ENCODE assay signal across 39 cellular contexts in the genomic region with DNA sequence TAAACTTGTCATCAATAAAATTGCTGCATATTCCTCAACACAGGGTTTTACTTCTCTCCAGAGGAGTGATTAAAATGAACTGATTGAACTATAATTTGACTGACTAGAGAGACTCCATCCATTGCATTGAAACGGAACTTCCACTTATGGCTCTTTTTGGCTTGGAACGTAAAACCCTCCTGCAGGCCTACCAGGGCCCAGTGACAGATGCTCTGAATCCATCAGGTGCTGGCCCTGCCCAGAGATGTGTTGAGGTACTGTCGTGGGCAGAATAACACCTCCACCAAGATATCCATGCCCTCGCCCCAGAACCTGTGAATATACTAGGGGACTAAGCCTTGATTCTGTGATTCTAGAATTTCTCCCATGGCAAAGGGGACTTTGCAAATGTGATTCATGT. TPM values are rescaled to one million over a fixed set of nuclear protein-coding genes. Genes with fewer than 3 reads are reported as not detected.
"Had no signal": no experiment of that assay in that cellular context is flagged by ENCODE, and none has a peak within 500 bp of the region (broad histone marks: within the 10 kb centered on the region; RNA-seq: fewer than 3 reads in every experiment).

No MANE protein-coding gene starts in this region.

- H3K4me1 ChIP-seq: adrenal gland, ascending aorta, body of pancreas, breast epithelium had no signal

- H3K9me3 Mint-ChIP-seq: activated naive CD4-positive, alpha-beta T cell treated with anti-CD3 and anti-CD28 coated beads for 36 hours; activated naive CD8-positive, alpha-beta T cell treated with anti-CD3 and anti-CD28 coated beads, Interleukin-2, amount 10 ng/mL, durations not matched to agents 7 days and 5 days; activated naive CD8-positive, alpha-beta T cell treated with anti-CD3 and anti-CD28 coated beads, Interleukin-2, amount 50 U/mL, for 24 hours; activated T-cell treated with anti-CD3 and anti-CD28 coated beads, Interleukin-2, amount 50 U/mL, for 24 hours; activated T-cell treated with anti-CD3 and anti-CD28 coated beads, Interleukin-2, amount 50 U/mL, for 4 hours; activated T-helper 1 cell treated with anti-CD3 and anti-CD28 coated beads, Interleukin-12 subunit alpha, Interleukin-12 subunit beta, Interleukin-2, Interleukin-4 antibody, amounts not matched to agents 30 ng/mL and 10 ng/mL and 1 ng/mL, durations not matched to agents 14 hours and 24 hours and 36 hours; activated T-helper 2 cell treated with anti-CD3 and anti-CD28 coated beads, Interferon-gamma antibody, Interleukin-2, Interleukin-4, amounts not matched to agents 10 μg/mL and 5 μg/mL and 100 μg/mL, durations not matched to agents 14 hours and 24 hours and 36 hours; brain had no signal

- H3K4me3 Mint-ChIP-seq: activated naive CD4-positive, alpha-beta T cell treated with anti-CD3 and anti-CD28 coated beads for 36 hours; activated naive CD4-positive, alpha-beta T cell treated with anti-CD3 and anti-CD28 coated beads, Interleukin-2, amount 10 ng/mL, durations not matched to agents 7 days and 5 days; activated naive CD4-positive, alpha-beta T cell treated with anti-CD3 and anti-CD28 coated beads, Interleukin-2, amount 50 U/mL, for 24 hours; activated naive CD8-positive, alpha-beta T cell; activated naive CD8-positive, alpha-beta T cell treated with anti-CD3 and anti-CD28 coated beads for 36 hours; activated naive CD8-positive, alpha-beta T cell treated with anti-CD3 and anti-CD28 coated beads, Interleukin-2, amount 10 ng/mL, durations not matched to agents 7 days and 5 days; activated naive CD8-positive, alpha-beta T cell treated with anti-CD3 and anti-CD28 coated beads, Interleukin-2, amount 50 U/mL, for 24 hours; activated T-cell treated with anti-CD3 and anti-CD28 coated beads, Interleukin-2, amount 50 U/mL, for 24 hours; activated T-cell treated with anti-CD3 and anti-CD28 coated beads, Interleukin-2, amount 50 U/mL, for 4 hours; activated T-cell treated with anti-CD3 and anti-CD28 coated beads, Interleukin-2, amount 50 U/mL, for 72 hours; activated T-helper 1 cell treated with anti-CD3 and anti-CD28 coated beads, Interleukin-12 subunit alpha, Interleukin-12 subunit beta, Interleukin-2, Interleukin-4 antibody, amounts not matched to agents 30 ng/mL and 10 ng/mL and 1 ng/mL, durations not matched to agents 14 hours and 24 hours and 36 hours; activated T-helper 17 cell treated with anti-CD3 and anti-CD28 coated beads, Interleukin-2, amount 50 U/mL, for 72 hours; brain; central memory CD8-positive, alpha-beta T cell had no signal

- H3K9me3 ChIP-seq: adrenal gland, ascending aorta, breast epithelium had no signal

- H3K27ac ChIP-seq: adrenal gland, ascending aorta, body of pancreas, brain microvascular endothelial cell, breast epithelium, cardiac muscle cell had no signal

- ATAC-seq: activated naive CD4-positive, alpha-beta T cell treated with anti-CD3 and anti-CD28 coated beads, Interleukin-2, amount 50 U/mL, for 72 hours; activated naive CD8-positive, alpha-beta T cell treated with anti-CD3 and anti-CD28 coated beads, Interleukin-2, amount 50 U/mL, for 24 hours; activated T-cell treated with anti-CD3 and anti-CD28 coated beads, Interleukin-2, amount 50 U/mL, for 4 hours; activated T-cell treated with anti-CD3 and anti-CD28 coated beads, Interleukin-2, amount 50 U/mL, for 72 hours; activated T-helper 17 cell treated with anti-CD3 and anti-CD28 coated beads, Interleukin-2, amount 50 U/mL, for 72 hours; body of pancreas had no signal

- H3K36me3 Mint-ChIP-seq: activated naive CD4-positive, alpha-beta T cell treated with anti-CD3 and anti-CD28 coated beads, Interleukin-2, amount 10 ng/mL, durations not matched to agents 7 days and 5 days; activated naive CD4-positive, alpha-beta T cell treated with anti-CD3 and anti-CD28 coated beads, Interleukin-2, amount 50 U/mL, for 24 hours; activated naive CD4-positive, alpha-beta T cell treated with anti-CD3 and anti-CD28 coated beads, Interleukin-2, amount 50 U/mL, for 72 hours; activated naive CD8-positive, alpha-beta T cell; activated naive CD8-positive, alpha-beta T cell treated with anti-CD3 and anti-CD28 coated beads for 36 hours; activated naive CD8-positive, alpha-beta T cell treated with anti-CD3 and anti-CD28 coated beads, Interleukin-2, amount 10 ng/mL, durations not matched to agents 7 days and 5 days; brain had no signal

- DNase-seq: activated effector memory CD4-positive, alpha-beta T cell treated with anti-CD3 and anti-CD28 coated beads, Interleukin-2, amount 50 U/mL, for 16 hours; activated effector memory CD4-positive, alpha-beta T cell treated with Interleukin-2 at 50 U/mL for 16 hours; activated gamma-delta T cell; activated gamma-delta T cell treated with Interleukin-2 at 50 U/mL for 16 hours; activated naive CD4-positive, alpha-beta T cell; activated naive CD4-positive, alpha-beta T cell treated with anti-CD3 and anti-CD28 coated beads for 36 hours; activated naive CD4-positive, alpha-beta T cell treated with anti-CD3 and anti-CD28 coated beads, Interleukin-2, amount 10 ng/mL, durations not matched to agents 7 days and 5 days; activated naive CD4-positive, alpha-beta T cell treated with anti-CD3 and anti-CD28 coated beads, Interleukin-2, amount 50 U/mL, for 16 hours; activated naive CD4-positive, alpha-beta T cell treated with Interleukin-2 at 50 U/mL for 16 hours; activated naive CD8-positive, alpha-beta T cell treated with anti-CD3 and anti-CD28 coated beads for 36 hours; activated naive CD8-positive, alpha-beta T cell treated with anti-CD3 and anti-CD28 coated beads, Interleukin-2, amount 10 ng/mL, durations not matched to agents 7 days and 5 days; activated naive CD8-positive, alpha-beta T cell treated with anti-CD3 and anti-CD28 coated beads, Interleukin-2, amount 50 U/mL, for 24 hours; activated T-cell treated with anti-CD3 and anti-CD28 coated beads, Interleukin-2, amount 50 U/mL, for 1 hour; activated T-cell treated with anti-CD3 and anti-CD28 coated beads, Interleukin-2, amount 50 U/mL, for 24 hours; activated T-cell treated with anti-CD3 and anti-CD28 coated beads, Interleukin-2, amount 50 U/mL, for 4 hours; activated T-cell treated with anti-CD3 and anti-CD28 coated beads, Interleukin-2, amount 50 U/mL, for 48 hours; activated T-cell treated with anti-CD3 and anti-CD28 coated beads, Interleukin-2, amount 50 U/mL, for 72 hours; adrenal gland; amniotic stem cell; amygdala; anterior cingulate cortex; aorta; body of pancreas; brain microvascular endothelial cell; central memory CD4-positive, alpha-beta T cell; cerebellar nuclear complex had no signal

- H3K27me3 ChIP-seq: adrenal gland, ascending aorta, body of pancreas, brain microvascular endothelial cell, breast epithelium, cardiac muscle cell had no signal

- H3K27me3 Mint-ChIP-seq: activated naive CD4-positive, alpha-beta T cell treated with anti-CD3 and anti-CD28 coated beads, Interleukin-2, amount 10 ng/mL, durations not matched to agents 7 days and 5 days; activated naive CD4-positive, alpha-beta T cell treated with anti-CD3 and anti-CD28 coated beads, Interleukin-2, amount 50 U/mL, for 24 hours; activated naive CD8-positive, alpha-beta T cell; activated naive CD8-positive, alpha-beta T cell treated with anti-CD3 and anti-CD28 coated beads for 36 hours; activated naive CD8-positive, alpha-beta T cell treated with anti-CD3 and anti-CD28 coated beads, Interleukin-2, amount 10 ng/mL, durations not matched to agents 7 days and 5 days; activated naive CD8-positive, alpha-beta T cell treated with anti-CD3 and anti-CD28 coated beads, Interleukin-2, amount 50 U/mL, for 24 hours; activated T-cell treated with anti-CD3 and anti-CD28 coated beads, Interleukin-2, amount 50 U/mL, for 24 hours; activated T-helper 17 cell treated with anti-CD3 and anti-CD28 coated beads, Interleukin-2, amount 50 U/mL, for 72 hours; central memory CD8-positive, alpha-beta T cell had no signal

- H3K36me3 ChIP-seq: adrenal gland, ascending aorta, brain microvascular endothelial cell, breast epithelium, cardiac muscle cell had no signal

- H3K4me1 Mint-ChIP-seq: activated naive CD4-positive, alpha-beta T cell treated with anti-CD3 and anti-CD28 coated beads, Interleukin-2, amount 10 ng/mL, durations not matched to agents 7 days and 5 days; activated naive CD4-positive, alpha-beta T cell treated with anti-CD3 and anti-CD28 coated beads, Interleukin-2, amount 50 U/mL, for 24 hours; activated naive CD8-positive, alpha-beta T cell treated with anti-CD3 and anti-CD28 coated beads for 36 hours; activated naive CD8-positive, alpha-beta T cell treated with anti-CD3 and anti-CD28 coated beads, Interleukin-2, amount 10 ng/mL, durations not matched to agents 7 days and 5 days; activated naive CD8-positive, alpha-beta T cell treated with anti-CD3 and anti-CD28 coated beads, Interleukin-2, amount 50 U/mL, for 24 hours; activated T-helper 17 cell treated with anti-CD3 and anti-CD28 coated beads, Interleukin-2, amount 50 U/mL, for 72 hours; brain; central memory CD8-positive, alpha-beta T cell had no signal

- H3K4me3 ChIP-seq: adrenal gland, ascending aorta, body of pancreas, breast epithelium, cardiac muscle cell had no signal

- H3K27ac Mint-ChIP-seq: activated naive CD4-positive, alpha-beta T cell treated with anti-CD3 and anti-CD28 coated beads for 36 hours; activated naive CD4-positive, alpha-beta T cell treated with anti-CD3 and anti-CD28 coated beads, Interleukin-2, amount 10 ng/mL, durations not matched to agents 7 days and 5 days; activated naive CD4-positive, alpha-beta T cell treated with anti-CD3 and anti-CD28 coated beads, Interleukin-2, amount 50 U/mL, for 24 hours; activated naive CD8-positive, alpha-beta T cell; activated naive CD8-positive, alpha-beta T cell treated with anti-CD3 and anti-CD28 coated beads for 36 hours; activated naive CD8-positive, alpha-beta T cell treated with anti-CD3 and anti-CD28 coated beads, Interleukin-2, amount 10 ng/mL, durations not matched to agents 7 days and 5 days; activated naive CD8-positive, alpha-beta T cell treated with anti-CD3 and anti-CD28 coated beads, Interleukin-2, amount 50 U/mL, for 24 hours; activated T-cell treated with anti-CD3 and anti-CD28 coated beads, Interleukin-2, amount 50 U/mL, for 24 hours; activated T-cell treated with anti-CD3 and anti-CD28 coated beads, Interleukin-2, amount 50 U/mL, for 72 hours; activated T-helper 1 cell treated with anti-CD3 and anti-CD28 coated beads, Interleukin-12 subunit alpha, Interleukin-12 subunit beta, Interleukin-2, Interleukin-4 antibody, amounts not matched to agents 30 ng/mL and 10 ng/mL and 1 ng/mL, durations not matched to agents 14 hours and 24 hours and 36 hours; activated T-helper 17 cell treated with anti-CD3 and anti-CD28 coated beads, Interleukin-2, amount 50 U/mL, for 72 hours; activated T-helper 2 cell treated with anti-CD3 and anti-CD28 coated beads, Interferon-gamma antibody, Interleukin-2, Interleukin-4, amounts not matched to agents 10 μg/mL and 5 μg/mL and 100 μg/mL, durations not matched to agents 14 hours and 24 hours and 36 hours; brain had no signal

RNA-seq across cellular contexts. Expression of gene CBLN1, which starts 45.4 kb away (rescaled TPM):
- total RNA-seq: activated naive CD4-positive, alpha-beta T cell treated with anti-CD3 and anti-CD28 coated beads for 36 hours; activated naive CD4-positive, alpha-beta T cell treated with anti-CD3 and anti-CD28 coated beads, Interleukin-2, amount 50 U/mL, for 72 hours; activated naive CD8-positive, alpha-beta T cell treated with anti-CD3 and anti-CD28 coated beads for 36 hours; activated naive CD8-positive, alpha-beta T cell treated with anti-CD3 and anti-CD28 coated beads, Interleukin-2, amount 10 ng/mL, durations not matched to agents 7 days and 5 days; activated T-cell treated with anti-CD3 and anti-CD28 coated beads, Interleukin-2, amount 50 U/mL, for 4 hours; activated T-cell treated with anti-CD3 and anti-CD28 coated beads, Interleukin-2, amount 50 U/mL, for 72 hours; activated T-helper 1 cell treated with anti-CD3 and anti-CD28 coated beads, Interleukin-12 subunit alpha, Interleukin-12 subunit beta, Interleukin-2, Interleukin-4 antibody, amounts not matched to agents 30 ng/mL and 10 ng/mL and 1 ng/mL, durations not matched to agents 14 hours and 24 hours and 36 hours; activated T-helper 17 cell treated with anti-CD3 and anti-CD28 coated beads, Interleukin-2, amount 50 U/mL, for 72 hours; activated T-helper 2 cell treated with anti-CD3 and anti-CD28 coated beads, Interferon-gamma antibody, Interleukin-2, Interleukin-4, amounts not matched to agents 10 μg/mL and 5 μg/mL and 100 μg/mL, durations not matched to agents 14 hours and 24 hours and 36 hours; ascending aorta; bronchial epithelial cell; chondrocyte had no signal
- polyA plus RNA-seq: aorta had no signal
